In the genomic region with DNA sequence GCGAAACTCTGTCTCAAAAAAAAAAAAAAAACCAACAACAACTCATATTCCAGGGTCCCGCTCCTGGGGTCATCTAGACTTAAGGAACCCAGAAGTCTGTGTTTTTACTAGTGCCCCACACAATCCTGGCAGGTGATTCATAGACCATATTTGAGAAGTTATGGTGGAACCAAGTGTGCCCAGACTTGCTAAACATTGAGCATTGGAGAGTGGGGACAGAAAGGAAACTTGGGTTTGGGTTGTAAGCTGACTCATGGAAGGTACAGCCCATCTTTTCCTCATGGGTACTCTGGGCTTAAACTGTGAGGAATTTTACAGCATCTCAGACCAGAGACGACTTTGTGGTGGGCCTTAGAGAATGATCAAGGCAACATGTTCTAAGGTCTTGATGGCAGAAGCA, we compare ENCODE assay signal across 24 cellular contexts. TPM values are rescaled to one million over a fixed set of nuclear protein-coding genes. Genes with fewer than 3 reads are reported as not detected.
DNase-seq lines count a peak whose midpoint lies in the region; FAIRE-seq and TF ChIP-seq lines count a peak whose summit lies in the region.
"Had no signal": no experiment of that assay in that cellular context is flagged by ENCODE, and none has a peak within 500 bp of the region (broad histone marks: within the 10 kb centered on the region; RNA-seq: fewer than 3 reads in every experiment).

No MANE protein-coding gene starts in this region.

- H3K36me3 ChIP-seq in mammary epithelial cell (ENCODE audit: insufficient read depth, low read length) (no peaks in the 10 kb centered on the region), breast epithelium (no peaks in the 10 kb centered on the region), bronchial epithelial cell (ENCODE audit: control insufficient read depth, insufficient read depth, low read length) (no peaks in the 10 kb centered on the region), keratinocyte (ENCODE audit: control insufficient read depth in 2 of 2, extremely low read depth in 1 of 2, insufficient read depth in 2 of 2, low read length in 2 of 2) (no peaks in the 10 kb centered on the region)
- H3K36me3 ChIP-seq: BLaER1, HAP-1 had no signal

- BruUV-seq in mammary epithelial cell (replicated peaks; lab: Mats Ljungman, UMichigan), result no TSS peak

- WGBS in mammary epithelial cell (ENCODE audit: low coverage, missing lambda C conversion rate), result 93% methylated on average over 3 of the region's 3 CpGs

- no peaks in the 10 kb centered on the region for H3K36me3 Mint-ChIP-seq in activated naive CD8-positive, alpha-beta T cell treated with anti-CD3 and anti-CD28 coated beads for 36 hours
- H3K36me3 Mint-ChIP-seq: CD4-positive, CD25-positive, alpha-beta regulatory T cell; CD8-positive, alpha-beta T cell had no signal

- H3K9me3 Mint-ChIP-seq in activated naive CD8-positive, alpha-beta T cell treated with anti-CD3 and anti-CD28 coated beads for 36 hours, result no peaks in the 10 kb centered on the region
- H3K9me3 Mint-ChIP-seq: CD8-positive, alpha-beta T cell; GM23338 had no signal

- no peaks in the 10 kb centered on the region for H3K27me3 ChIP-seq in mammary epithelial cell (ENCODE audit: insufficient read depth, low read length)
- H3K27me3 ChIP-seq in breast epithelium, result no peaks in the 10 kb centered on the region
- H3K27me3 ChIP-seq in bronchial epithelial cell (ENCODE audit: control insufficient read depth, insufficient read depth, low read length), result no peaks in the 10 kb centered on the region
- no peaks in the 10 kb centered on the region for H3K27me3 ChIP-seq in keratinocyte (ENCODE audit: control insufficient read depth, extremely low read depth, insufficient read depth, low read length)
- H3K27me3 ChIP-seq: BLaER1 had no signal

- TF ChIP-seq CTCF in mammary epithelial cell (conservative IDR thresholded peaks at IDR 0.05 in 1 of 2, IDR thresholded peaks at IDR 0.05 in 1 of 2; ENCODE audit: extremely low read depth in 1 of 2, insufficient read depth in 1 of 2, low read depth in 1 of 2, low read length in 2 of 2) (no peak), breast epithelium (IDR thresholded peaks at IDR 0.05) (no peak), bronchial epithelial cell (IDR thresholded peaks at IDR 0.05; ENCODE audit: insufficient read depth, low read length, severe bottlenecking) (no peak), keratinocyte (optimal IDR thresholded peaks at IDR 0.05 in 1 of 3, IDR thresholded peaks at IDR 0.05 in 1 of 3, conservative IDR thresholded peaks at IDR 0.05 in 1 of 3; ENCODE audit: extremely low read depth in 1 of 3, insufficient read depth in 2 of 3, low read length in 3 of 3) (no peak)

- H3K4me1 Mint-ChIP-seq in activated naive CD8-positive, alpha-beta T cell treated with anti-CD3 and anti-CD28 coated beads for 36 hours, result no peaks in the 10 kb centered on the region
- H3K4me1 Mint-ChIP-seq: B cell; CD4-positive, CD25-positive, alpha-beta regulatory T cell had no signal

- H3K9me3 ChIP-seq in mammary epithelial cell (replicated peaks; ENCODE audit: insufficient read depth, low read length) (no peaks in the 10 kb centered on the region), breast epithelium (no peaks in the 10 kb centered on the region), keratinocyte (ENCODE audit: control insufficient read depth, low read depth, low read length) (no peaks in the 10 kb centered on the region)
- H3K9me3 ChIP-seq: BLaER1, Caco-2, HAP-1 had no signal

- H3K27ac Mint-ChIP-seq in activated naive CD8-positive, alpha-beta T cell treated with anti-CD3 and anti-CD28 coated beads for 36 hours, result no peak overlapping the region
- H3K27ac Mint-ChIP-seq: B cell; CD4-positive, CD25-positive, alpha-beta regulatory T cell; CD8-positive, alpha-beta T cell; GM23338 had no signal

- peaks cover 6% of the 10 kb centered on the region for H3K4me1 ChIP-seq in mammary epithelial cell (ENCODE audit: insufficient read depth, low read length)
- H3K4me1 ChIP-seq in breast epithelium, result no peaks in the 10 kb centered on the region
- peaks cover 7% of the 10 kb centered on the region for H3K4me1 ChIP-seq in keratinocyte (ENCODE audit: control insufficient read depth, extremely low read depth, insufficient read depth, low read length)
- H3K4me1 ChIP-seq: Caco-2 had no signal

- H3K4me3 ChIP-seq in mammary epithelial cell (replicated peaks in 1 of 3; ENCODE audit: insufficient read depth in 1 of 3, low read depth in 2 of 3, low read length in 3 of 3) (no peak overlapping the region), breast epithelium (no peak overlapping the region), bronchial epithelial cell (ENCODE audit: low read depth, low read length) (no peak overlapping the region), keratinocyte (ENCODE audit: control insufficient read depth in 2 of 3, extremely low read depth in 1 of 3, insufficient read depth in 2 of 3, low read depth in 1 of 3, low read length in 3 of 3) (no peak overlapping the region)
- H3K4me3 ChIP-seq: BLaER1, GM12878, GM23338, HAP-1 had no signal

- intact Hi-C loops in mammary epithelial cell (cut with micrococcal nuclease) (no loop called here), breast epithelium (cut with DNase I; ENCODE audit: low total_unique reads) (no loop called here)

- no peaks in the 10 kb centered on the region for H3K9me1 ChIP-seq in keratinocyte (ENCODE audit: control insufficient read depth, extremely low read depth, insufficient read depth, low read length)

- no peaks in the 10 kb centered on the region for H4K20me1 ChIP-seq in mammary epithelial cell (ENCODE audit: insufficient read depth, low read length)
- H4K20me1 ChIP-seq in keratinocyte (ENCODE audit: control insufficient read depth, extremely low read depth, insufficient read depth, low read length), result no peaks in the 10 kb centered on the region
- H4K20me1 ChIP-seq: BLaER1 had no signal

- H2AFZ ChIP-seq in mammary epithelial cell (ENCODE audit: low read depth, low read length), result no peak overlapping the region
- no peak overlapping the region for H2AFZ ChIP-seq in keratinocyte (ENCODE audit: control insufficient read depth, low read length)
- H2AFZ ChIP-seq: GM23338 had no signal

- H3K27ac ChIP-seq in mammary epithelial cell (ENCODE audit: insufficient read depth, low read depth, low read length) (no peak overlapping the region), breast epithelium (no peak overlapping the region), keratinocyte (ENCODE audit: control insufficient read depth, insufficient read depth, low read length) (no peak overlapping the region)
- H3K27ac ChIP-seq: 22Rv1, BLaER1, C4-2B had no signal

- in situ Hi-C loops in mammary epithelial cell (cut with MboI; ENCODE audit: low sequenced_read_pairs in 2 of 2), result no loop called here

- no peaks in the 10 kb centered on the region for H3K79me2 ChIP-seq in mammary epithelial cell (ENCODE audit: insufficient read depth, low read length)
- no peaks in the 10 kb centered on the region for H3K79me2 ChIP-seq in keratinocyte (ENCODE audit: control insufficient read depth, insufficient read depth, low read length)

- no peak overlapping the region for H3K4me3 Mint-ChIP-seq in activated naive CD8-positive, alpha-beta T cell treated with anti-CD3 and anti-CD28 coated beads for 36 hours
- H3K4me3 Mint-ChIP-seq: B cell; CD4-positive, CD25-positive, alpha-beta regulatory T cell; CD8-positive, alpha-beta T cell; GM23338 had no signal

- dilution Hi-C loops in mammary epithelial cell (cut with HindIII; ENCODE audit: low sequenced_read_pairs) (no loop called here), keratinocyte (cut with MboI; ENCODE audit: extremely low pct_ligation_motif_present, low sequenced_read_pairs) (no loop called here)

- H3K9ac ChIP-seq in mammary epithelial cell (ENCODE audit: insufficient read depth, low read length) (no peak overlapping the region), keratinocyte (ENCODE audit: control insufficient read depth, extremely low read depth, insufficient read depth, low read length) (no peak overlapping the region)
- H3K9ac ChIP-seq: BLaER1 had no signal

- DNase-seq in mammary epithelial cell (peak; percentile 76), breast epithelium (ENCODE audit: low spot score in 2 of 2) (no peak), M059J (ENCODE audit: low read depth) (peak; percentile 50), bronchial epithelial cell (ENCODE audit: low read depth) (peak; percentile 84), keratinocyte (ENCODE audit: low read depth, low spot score) (peak; percentile 60), GM12892 (ENCODE audit: insufficient read length) (no peak)
- DNase-seq in activated naive CD8-positive, alpha-beta T cell treated with anti-CD3 and anti-CD28 coated beads for 36 hours, result no peak
- DNase-seq in stimulated activated CD4-positive, alpha-beta T cell treated with anti-CD3 and anti-CD28 coated beads, Interleukin-4, amount 100 ng/mL, for 24 hours, result no peak
- DNase-seq: Caco-2; CD4-positive, CD25-positive, alpha-beta regulatory T cell; CD8-positive, alpha-beta T cell; DMS153; DND-41; GDM1 had no signal

- H3K27me3 Mint-ChIP-seq in activated naive CD8-positive, alpha-beta T cell treated with anti-CD3 and anti-CD28 coated beads for 36 hours, result peaks cover 9% of the 10 kb centered on the region

- TF ChIP-seq POLR2A in breast epithelium (IDR thresholded peaks at IDR 0.05), result no peak
- no peak for TF ChIP-seq POLR2A in GM12892 (IDR thresholded peaks at IDR 0.05; ENCODE audit: low read depth, low read length)

- CTCF ChIA-PET in mammary epithelial cell (lab: Charles Lee; ENCODE audit: low non-redundant PET), result no interaction called here

- H3K4me2 ChIP-seq in mammary epithelial cell (ENCODE audit: insufficient read depth, low read depth, low read length) (peak overlapping the region; percentile 23), keratinocyte (ENCODE audit: control insufficient read depth, extremely low read depth, insufficient read depth, low read depth, low read length) (no peak overlapping the region)
- H3K4me2 ChIP-seq: BLaER1, GM23338 had no signal

- FAIRE-seq in bronchial epithelial cell (lab: Jason Lieb, UNC), result no peak
- peak; percentile 79 for FAIRE-seq in keratinocyte (lab: Jason Lieb, UNC)
- no peak for FAIRE-seq in GM12892 (lab: Jason Lieb, UNC)
- FAIRE-seq: A204.1, GM12878, GM18507, H54 had no signal

RNA-seq across cellular contexts. Expression of gene IGF2BP2, which starts 18.3 kb away (rescaled TPM):
- total RNA-seq in mammary epithelial cell (100 to 1,000 TPM in 1 of 2 donors, 10 to 100 TPM in 1; 67.7 to 195 TPM), breast epithelium (10 to 100 TPM in 2 of 3 donors, 1 to 10 TPM in 1; 4.9 to 27.5 (median 23.8) TPM), bronchial epithelial cell (32.6 and 37.1 TPM in 2 replicates)
- polyA plus RNA-seq in mammary epithelial cell (6.1 TPM), keratinocyte (8.2 to 21.2 TPM (median 13.7 TPM) in 3 replicates)
- polyA minus RNA-seq in mammary epithelial cell (285 TPM), keratinocyte (11.0 to 80.3 TPM (median 54.5 TPM) in 3 replicates)
- total RNA-seq in M059J (2014; rRNA removed; shearing (Covaris generic)), result 59.1 and 72.0 TPM in 2 replicates
- polyA plus RNA-seq in keratinocyte (2011; ENCODE audit: low read depth), result 220 TPM
- 14.8 and 22.0 TPM in 2 replicates for polyA plus RNA-seq in keratinocyte (2011; cell fraction: cytosol; rRNA removed)
- polyA plus RNA-seq in keratinocyte (2011; cell fraction: nucleus; rRNA removed), result 51.5 and 53.8 TPM in 2 replicates
- polyA plus RNA-seq in keratinocyte (2012; ENCODE audit: low replicate concordance), result 49.7 and 116 TPM in 2 replicates
- 11.5 TPM for polyA minus RNA-seq in keratinocyte (2011; cell fraction: cytosol; rRNA and poly(A)+ RNA removed)
- polyA minus RNA-seq in keratinocyte (2011; cell fraction: nucleus; rRNA and poly(A)+ RNA removed), result 37.9 and 101 TPM in 2 replicates
- not detected for polyA plus RNA-seq in GM12892 (2012; ENCODE audit: missing spikeins)
- under 1 TPM; 0.28 to 0.41 TPM for total RNA-seq in activated naive CD8-positive, alpha-beta T cell treated with anti-CD3 and anti-CD28 coated beads for 36 hours
- total RNA-seq: B cell; CD8-positive, alpha-beta T cell had no signal
- polyA plus RNA-seq: CD4-positive, CD25-positive, alpha-beta regulatory T cell had no signal

Comparison
In these comparisons a context has a peak if more than half of its experiments do, and no peak if none do; other contexts are left out.
1. DNase-seq: peak in mammary epithelial cell (single experiment), M059J (single experiment), bronchial epithelial cell (single experiment) and keratinocyte (single experiment); none in breast epithelium (0 of 2), GM12892 (single experiment), activated naive CD8-positive, alpha-beta T cell treated with anti-CD3 and anti-CD28 coated beads for 36 hours (single experiment) and stimulated activated CD4-positive, alpha-beta T cell treated with anti-CD3 and anti-CD28 coated beads, Interleukin-4, amount 100 ng/mL, for 24 hours (single experiment).
2. RNA of gene IGF2BP2, which starts 18.3 kb away (total RNA-seq): 67.7 to 195 TPM in mammary epithelial cell, 59.1 to 72.0 TPM in M059J, 32.6 to 37.1 TPM in bronchial epithelial cell and 4.9 to 27.5 TPM in breast epithelium; 0.28 to 0.41 TPM in activated naive CD8-positive, alpha-beta T cell treated with anti-CD3 and anti-CD28 coated beads for 36 hours; every median in the first group is over 4 times any median in the second.